ENCODE assay signal across 19 cellular contexts in the genomic region with DNA sequence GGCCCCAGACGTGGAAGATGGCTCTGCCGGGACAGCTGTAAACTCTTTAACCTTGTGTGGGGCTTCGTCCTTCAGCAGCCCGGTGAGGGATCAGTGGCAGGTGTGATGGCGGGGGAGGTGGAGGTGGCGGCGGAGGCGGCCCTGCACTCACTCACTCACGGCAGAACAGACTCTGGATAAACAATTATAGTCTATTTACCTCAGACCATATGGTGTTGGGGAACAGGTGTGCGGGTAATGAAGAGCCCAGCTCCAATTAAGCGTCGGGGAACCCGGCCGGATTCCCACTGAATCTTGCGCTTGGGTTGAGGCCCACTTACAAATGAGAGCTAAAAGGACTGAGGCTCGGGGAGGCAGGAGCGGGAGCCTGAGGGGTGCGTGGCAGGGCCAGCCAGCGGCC.
A peak's percentile ranks its signal among the peaks of the same experiment; 100 is the strongest.
DNase-seq lines count a peak whose midpoint lies in the region; TF ChIP-seq lines count a peak whose summit lies in the region.
"Had no signal": no experiment of that assay in that cellular context is flagged by ENCODE, and none has a peak within 500 bp of the region (broad histone marks: within the 10 kb centered on the region; RNA-seq: fewer than 3 reads in every experiment).

No MANE protein-coding gene starts in this region.

- H3K27me3 Mint-ChIP-seq in CD8-positive, alpha-beta memory T cell = peaks cover 10 to 12% of the 10 kb centered on the region in 2 donors
- no peaks in the 10 kb centered on the region for H3K27me3 Mint-ChIP-seq in activated T-helper 2 cell treated with anti-CD3 and anti-CD28 coated beads, Interferon-gamma antibody, Interleukin-2, Interleukin-4, amounts not matched to agents 10 μg/mL and 5 μg/mL and 100 μg/mL, durations not matched to agents 14 hours and 24 hours and 36 hours (ENCODE audit: low read depth)
- H3K27me3 Mint-ChIP-seq in Caco-2 (ENCODE audit: insufficient read depth, unreplicated experiment) = no peaks in the 10 kb centered on the region
- H3K27me3 Mint-ChIP-seq: activated CD8-positive, alpha-beta memory T cell treated with anti-CD3 and anti-CD28 coated beads, Interleukin-2, amount 10 ng/mL, durations not matched to agents 7 days and 5 days had no signal

- BruUV-seq in Caco-2 (replicated peaks; lab: Mats Ljungman, UMichigan) = no TSS peak

- intact Hi-C loops in activated T-helper 2 cell treated with anti-CD3 and anti-CD28 coated beads, Interferon-gamma antibody, Interleukin-2, Interleukin-4, amounts not matched to agents 10 μg/mL and 5 μg/mL and 100 μg/mL, durations not matched to agents 14 hours and 24 hours and 36 hours (cut with micrococcal nuclease) = no loop called here
- intact Hi-C loops in Caco-2 (cut with micrococcal nuclease; ENCODE audit: unreplicated experiment) = no loop called here

- H3K36me3 Mint-ChIP-seq in CD8-positive, alpha-beta memory T cell = no peaks in the 10 kb centered on the region
- H3K36me3 Mint-ChIP-seq in activated T-helper 2 cell treated with anti-CD3 and anti-CD28 coated beads, Interferon-gamma antibody, Interleukin-2, Interleukin-4, amounts not matched to agents 10 μg/mL and 5 μg/mL and 100 μg/mL, durations not matched to agents 14 hours and 24 hours and 36 hours (ENCODE audit: low read depth) = no peaks in the 10 kb centered on the region
- no peaks in the 10 kb centered on the region for H3K36me3 Mint-ChIP-seq in Caco-2 (ENCODE audit: insufficient read depth, unreplicated experiment)
- H3K36me3 Mint-ChIP-seq: activated CD8-positive, alpha-beta memory T cell treated with anti-CD3 and anti-CD28 coated beads, Interleukin-2, amount 10 ng/mL, durations not matched to agents 7 days and 5 days had no signal

- H3K9me3 ChIP-seq in CD8-positive, alpha-beta memory T cell (ENCODE audit: low read length) = no peaks in the 10 kb centered on the region
- no peaks in the 10 kb centered on the region for H3K9me3 ChIP-seq in Caco-2

- H3K27ac ChIP-seq in CD8-positive, alpha-beta memory T cell (ENCODE audit: low read depth, low read length) = no peak overlapping the region
- H3K27ac ChIP-seq: KMS-11, PC-9, SK-N-MC had no signal

- H3K4me1 ChIP-seq in CD8-positive, alpha-beta memory T cell (ENCODE audit: insufficient read depth, low read length) = no peaks in the 10 kb centered on the region
- H3K4me1 ChIP-seq in Caco-2 = peaks cover 5% of the 10 kb centered on the region; the same call in 1 of the 2 replicates

- TF ChIP-seq CTCF in Caco-2 (IDR thresholded peaks at IDR 0.05; ENCODE audit: insufficient read depth in 1 of 2, low read depth in 1 of 2, low read length in 1 of 2, severe bottlenecking in 1 of 2, unreplicated experiment in 1 of 2) = no peak

- CTCF ChIA-PET in CD8-positive, alpha-beta memory T cell (lab: Charles Lee) = no interaction called here
- CTCF ChIA-PET in Caco-2 (lab: Charles Lee) = no interaction called here

- H3K36me3 ChIP-seq in H7 (replicated peaks; ENCODE audit: control insufficient read depth, insufficient read depth, low read length) (no peaks in the 10 kb centered on the region), Caco-2 (ENCODE audit: control insufficient read depth, insufficient read depth, low read length) (no peaks in the 10 kb centered on the region)
- no peaks in the 10 kb centered on the region for H3K36me3 ChIP-seq in CD8-positive, alpha-beta memory T cell (ENCODE audit: insufficient read depth, low read length)

- no peak overlapping the region for H3K4me3 Mint-ChIP-seq in CD8-positive, alpha-beta memory T cell
- H3K4me3 Mint-ChIP-seq in activated T-helper 2 cell treated with anti-CD3 and anti-CD28 coated beads, Interferon-gamma antibody, Interleukin-2, Interleukin-4, amounts not matched to agents 10 μg/mL and 5 μg/mL and 100 μg/mL, durations not matched to agents 14 hours and 24 hours and 36 hours (ENCODE audit: low read depth) = no peak overlapping the region
- no peak overlapping the region for H3K4me3 Mint-ChIP-seq in Caco-2 (ENCODE audit: unreplicated experiment)
- H3K4me3 Mint-ChIP-seq: activated CD8-positive, alpha-beta memory T cell treated with anti-CD3 and anti-CD28 coated beads, Interleukin-2, amount 10 ng/mL, durations not matched to agents 7 days and 5 days; H9 had no signal

- no peaks in the 10 kb centered on the region for H3K9me3 Mint-ChIP-seq in CD8-positive, alpha-beta memory T cell
- H3K9me3 Mint-ChIP-seq in activated T-helper 2 cell treated with anti-CD3 and anti-CD28 coated beads, Interferon-gamma antibody, Interleukin-2, Interleukin-4, amounts not matched to agents 10 μg/mL and 5 μg/mL and 100 μg/mL, durations not matched to agents 14 hours and 24 hours and 36 hours = no peaks in the 10 kb centered on the region
- H3K9me3 Mint-ChIP-seq in Caco-2 (ENCODE audit: unreplicated experiment) = no peaks in the 10 kb centered on the region
- H3K9me3 Mint-ChIP-seq: H9 had no signal

- no peak overlapping the region for H3K27ac Mint-ChIP-seq in CD8-positive, alpha-beta memory T cell
- H3K27ac Mint-ChIP-seq in activated T-helper 2 cell treated with anti-CD3 and anti-CD28 coated beads, Interferon-gamma antibody, Interleukin-2, Interleukin-4, amounts not matched to agents 10 μg/mL and 5 μg/mL and 100 μg/mL, durations not matched to agents 14 hours and 24 hours and 36 hours = no peak overlapping the region
- no peak overlapping the region for H3K27ac Mint-ChIP-seq in Caco-2 (ENCODE audit: unreplicated experiment)
- H3K27ac Mint-ChIP-seq: activated CD8-positive, alpha-beta memory T cell treated with anti-CD3 and anti-CD28 coated beads, Interleukin-2, amount 10 ng/mL, durations not matched to agents 7 days and 5 days had no signal

- DNase-seq in H7 = peak; percentile 47
- DNase-seq in NCI-H2029 (lab: John Stamatoyannopoulos, UW) = peak; percentile 66
- DNase-seq in NCI-H524 (lab: John Stamatoyannopoulos, UW) = peak; percentile 96 to 98
- DNase-seq in cerebellum (ENCODE audit: low spot score) = peak; percentile 36
- DNase-seq in AML-193 (lab: John Stamatoyannopoulos, UW) = no peak
- DNase-seq in CD8-positive, alpha-beta memory T cell = no peak
- DNase-seq in activated T-helper 2 cell treated with anti-CD3 and anti-CD28 coated beads, Interferon-gamma antibody, Interleukin-2, Interleukin-4, amounts not matched to agents 10 μg/mL and 5 μg/mL and 100 μg/mL, durations not matched to agents 14 hours and 24 hours and 36 hours (ENCODE audit: low spot score) = no peak
- no peak for DNase-seq in Caco-2
- DNase-seq: activated CD4-positive, alpha-beta T cell treated with anti-CD3 and anti-CD28 coated beads for 1 hour; activated CD8-positive, alpha-beta memory T cell treated with anti-CD3 and anti-CD28 coated beads, Interleukin-2, amount 10 ng/mL, durations not matched to agents 7 days and 5 days; activated gamma-delta T cell; Calu3; H9; hippocampal formation; NCI-H1930; PC-9; T1000 had no signal

- H3K27me3 ChIP-seq in H7 (ENCODE audit: control insufficient read depth, insufficient read depth, low read length) = no peaks in the 10 kb centered on the region; the same call in none of the 2 replicates
- H3K27me3 ChIP-seq in CD8-positive, alpha-beta memory T cell (ENCODE audit: insufficient read depth, low read length, poor library complexity, severe bottlenecking) = no peaks in the 10 kb centered on the region
- H3K27me3 ChIP-seq in Caco-2 (replicated peaks; ENCODE audit: control insufficient read depth, insufficient read depth, low read length) = no peaks in the 10 kb centered on the region; the same call in 1 of the 2 replicates

- POLR2A ChIA-PET in CD8-positive, alpha-beta memory T cell (lab: Charles Lee) = no interaction called here
- POLR2A ChIA-PET in Caco-2 (lab: Charles Lee) = no interaction called here

- H3K4me1 Mint-ChIP-seq in CD8-positive, alpha-beta memory T cell = no peaks in the 10 kb centered on the region
- H3K4me1 Mint-ChIP-seq in activated T-helper 2 cell treated with anti-CD3 and anti-CD28 coated beads, Interferon-gamma antibody, Interleukin-2, Interleukin-4, amounts not matched to agents 10 μg/mL and 5 μg/mL and 100 μg/mL, durations not matched to agents 14 hours and 24 hours and 36 hours (ENCODE audit: low read depth) = no peaks in the 10 kb centered on the region
- peaks cover 10% of the 10 kb centered on the region for H3K4me1 Mint-ChIP-seq in Caco-2 (ENCODE audit: low read depth, unreplicated experiment)
- H3K4me1 Mint-ChIP-seq: activated CD8-positive, alpha-beta memory T cell treated with anti-CD3 and anti-CD28 coated beads, Interleukin-2, amount 10 ng/mL, durations not matched to agents 7 days and 5 days had no signal

- H3K4me3 ChIP-seq in H7 (ENCODE audit: insufficient read depth, low read depth, low read length) = no peak overlapping the region
- no peak overlapping the region for H3K4me3 ChIP-seq in CD8-positive, alpha-beta memory T cell (ENCODE audit: low read length)
- no peak overlapping the region for H3K4me3 ChIP-seq in Caco-2 (ENCODE audit: low read depth, low read length)
- H3K4me3 ChIP-seq: PC-9, SK-N-MC had no signal

Comparison
In these comparisons a context has a peak if more than half of its experiments do, and no peak if none do; other contexts are left out.
1. DNase-seq: peak in H7 (single experiment), NCI-H2029 (single experiment), NCI-H524 (2 of 2) and cerebellum (single experiment); none in AML-193 (0 of 2), CD8-positive, alpha-beta memory T cell (0 of 5), activated T-helper 2 cell treated with anti-CD3 and anti-CD28 coated beads, Interferon-gamma antibody, Interleukin-2, Interleukin-4, amounts not matched to agents 10 μg/mL and 5 μg/mL and 100 μg/mL, durations not matched to agents 14 hours and 24 hours and 36 hours (single experiment) and Caco-2 (0 of 2).